ENCODE assay signal across 1 cellular context in genomic region chr15:82294061-82294690, GRCh38.
TF ChIP-seq lines count a peak whose summit lies in the region.

No MANE protein-coding gene starts in this region.

TF ChIP-seq in HepG2, 621 proteins besides CTCF, POLR2A, EP300 and RAD21:
- TF ChIP-seq ZNF770 (CRISPR knock-in tag; IDR thresholded peaks at IDR 0.05) (no peak), ARID4A (CRISPR knock-in tag; IDR thresholded peaks at IDR 0.05; ENCODE audit: borderline replicate concordance) (no peak), ZGPAT (CRISPR knock-in tag; IDR thresholded peaks at IDR 0.05) (no peak), ZFP36 (IDR thresholded peaks at IDR 0.05; ENCODE audit: borderline replicate concordance, low read depth, low read length, partially characterized antibody) (no peak), ETV6 (CRISPR knock-in tag; conservative IDR thresholded peaks at IDR 0.05) (no peak), ZSCAN12 (CRISPR knock-in tag; IDR thresholded peaks at IDR 0.05) (no peak), ZEB1 (IDR thresholded peaks at IDR 0.05; ENCODE audit: insufficient replicate concordance, low read depth) (no peak), ZFP41 (CRISPR knock-in tag; IDR thresholded peaks at IDR 0.05; ENCODE audit: borderline replicate concordance) (no peak), ZNF33A (CRISPR knock-in tag; IDR thresholded peaks at IDR 0.05; ENCODE audit: borderline replicate concordance) (no peak), ZNF33B (CRISPR knock-in tag; IDR thresholded peaks at IDR 0.05) (no peak), ZNF3 (CRISPR knock-in tag; IDR thresholded peaks at IDR 0.05) (no peak), ZNF547 (CRISPR knock-in tag; IDR thresholded peaks at IDR 0.05) (no peak), PBX2 (CRISPR knock-in tag; IDR thresholded peaks at IDR 0.05) (no peak), MED1 (CRISPR knock-in tag; IDR thresholded peaks at IDR 0.05) (no peak)
